Comparison of ENCODE assay signal across 23 cellular contexts in the genomic region with DNA sequence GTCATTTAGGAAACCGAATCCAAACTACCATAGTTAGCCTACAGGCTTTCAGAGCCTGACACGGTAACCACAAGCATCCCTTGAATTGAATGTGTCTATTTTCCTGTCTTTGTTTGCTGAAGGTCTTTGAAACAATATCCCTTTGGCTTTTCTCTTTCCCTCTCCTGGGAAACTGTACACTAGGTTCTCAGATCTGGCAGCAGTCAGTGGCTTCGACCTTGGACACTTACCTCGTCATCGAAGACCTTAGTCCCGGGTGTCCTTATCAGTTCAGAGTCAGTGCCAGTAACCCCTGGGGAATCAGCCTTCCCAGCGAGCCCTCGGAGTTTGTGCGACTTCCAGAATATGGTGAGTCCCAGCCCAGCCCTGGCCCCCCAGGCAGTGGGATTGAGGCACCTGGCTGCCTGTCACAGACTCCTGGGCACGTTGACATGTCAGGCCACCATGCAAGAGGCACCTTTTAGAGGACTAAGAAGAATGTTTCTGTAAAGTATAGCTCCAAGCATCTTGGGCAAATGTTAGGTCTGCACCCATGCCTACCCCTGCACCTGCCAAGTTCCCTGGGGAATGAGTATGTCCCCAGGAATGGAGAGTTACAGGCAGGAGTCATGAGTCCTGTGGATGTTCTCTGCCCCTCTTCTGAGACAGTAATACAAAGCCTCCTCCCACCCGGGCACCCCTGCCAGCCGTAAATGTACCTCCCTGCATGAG. TPM values are rescaled to one million over a fixed set of nuclear protein-coding genes. Genes with fewer than 3 reads are reported as not detected.
A peak's percentile ranks its signal among the peaks of the same experiment; 100 is the strongest.
DNase-seq lines count a peak whose midpoint lies in the region; ATAC-seq and TF ChIP-seq lines count a peak whose summit lies in the region.
"Had no signal": no experiment of that assay in that cellular context is flagged by ENCODE, and none has a peak within 500 bp of the region (broad histone marks: within the 10 kb centered on the region; RNA-seq: fewer than 3 reads in every experiment).

No MANE protein-coding gene starts in this region.

- H2AK5ac ChIP-seq in trophoblast cell (ENCODE audit: low read length): peak overlapping the region; percentile 72

- H3K23ac ChIP-seq in trophoblast cell (ENCODE audit: low read length): no peak overlapping the region

- H3K36me3 ChIP-seq in SK-N-MC (ENCODE audit: insufficient read depth, low read length) (no peaks in the 10 kb centered on the region), trophoblast cell (ENCODE audit: control insufficient read depth in 1 of 2, insufficient read depth in 2 of 2, low read length in 2 of 2) (peaks cover 0 to 7% of the 10 kb centered on the region in 2 experiments), gastroesophageal sphincter (no peaks in the 10 kb centered on the region)
- H3K36me3 ChIP-seq: SJCRH30 had no signal

- H3K14ac ChIP-seq in trophoblast cell (ENCODE audit: low read length): no peak overlapping the region

- no CpG with 5 or more reads among the region's 12 CpGs for WGBS in trophoblast cell (ENCODE audit: extremely low coverage, insufficient coverage, insufficient read length)
- WGBS in gastroesophageal sphincter (ENCODE audit: low coverage in 1 of 2), 2 donors: 80 to 87% methylated on average over 4 to 8 of the region's 12 CpGs

- no peak for TF ChIP-seq POLR2A in gastroesophageal sphincter (IDR thresholded peaks at IDR 0.05)

- H3K27ac ChIP-seq in SK-N-MC (peak overlapping the region; percentile 6; the same call in 1 of the 2 replicates), trophoblast cell (ENCODE audit: low read depth, low read length) (no peak overlapping the region), gastroesophageal sphincter (no peak overlapping the region)
- H3K27ac ChIP-seq: coronary artery, SJCRH30 had no signal

- TF ChIP-seq EP300 in gastroesophageal sphincter (IDR thresholded peaks at IDR 0.05): no peak

- H3K18ac ChIP-seq in trophoblast cell (ENCODE audit: low read length): no peak overlapping the region

- no peak overlapping the region for H4K8ac ChIP-seq in trophoblast cell (ENCODE audit: low read depth, low read length)

- H2AFZ ChIP-seq in trophoblast cell (ENCODE audit: insufficient read depth, low read length, poor library complexity): no peak overlapping the region

- H3K4me2 ChIP-seq in trophoblast cell (ENCODE audit: low read length): no peak overlapping the region

- H3K79me2 ChIP-seq in trophoblast cell (ENCODE audit: control insufficient read depth, insufficient read depth, low read length, poor library complexity): no peaks in the 10 kb centered on the region

- H3K79me1 ChIP-seq in trophoblast cell (ENCODE audit: low read length): no peaks in the 10 kb centered on the region

- no peak overlapping the region for H3K4ac ChIP-seq in trophoblast cell (ENCODE audit: low read depth, low read length)

- H2BK120ac ChIP-seq in trophoblast cell (ENCODE audit: insufficient read depth, low read length, poor library complexity): peak overlapping the region; percentile 49

- no peak overlapping the region for H2BK5ac ChIP-seq in trophoblast cell (ENCODE audit: low read depth, low read length, poor library complexity)

- H3K9me3 ChIP-seq in SK-N-MC (ENCODE audit: low read depth, low read length) (no peaks in the 10 kb centered on the region), trophoblast cell (ENCODE audit: insufficient read depth, low read depth, low read length) (no peaks in the 10 kb centered on the region), gastroesophageal sphincter (no peaks in the 10 kb centered on the region)
- H3K9me3 ChIP-seq: SJCRH30 had no signal

- peak; percentile 92 for ATAC-seq in left ventricle myocardium superior
- no peak for ATAC-seq in gastroesophageal sphincter
- ATAC-seq: activated T-helper 17 cell treated with anti-CD3 and anti-CD28 coated beads, Interleukin-2, amount 50 U/mL, for 72 hours; GM12878; PC-3; sciatic nerve had no signal

- H3K27me3 ChIP-seq in trophoblast cell (ENCODE audit: insufficient read depth, low read length) (no peaks in the 10 kb centered on the region), gastroesophageal sphincter (no peaks in the 10 kb centered on the region)
- H3K27me3 ChIP-seq: SJCRH30 had no signal

- DNase-seq in HuH-7 (ENCODE audit: low spot score) (peak; percentile 65), SK-N-MC (ENCODE audit: low read depth, low spot score) (no peak), left ventricle myocardium superior (peak; percentile 34), trophoblast cell (no peak), activated gamma-delta T cell treated with Interleukin-2 at 50 U/mL for 16 hours (no peak)
- no peak for DNase-seq in stimulated activated naive CD4-positive, alpha-beta T cell treated with Interleukin-2 at 50 U/mL for 16 hours (lab: John Stamatoyannopoulos, UW)
- DNase-seq: activated CD4-positive, alpha-beta T cell treated with anti-CD3 and anti-CD28 coated beads, Interleukin-2, amount 10 ng/mL, durations not matched to agents 24 days and 14 days; activated naive CD8-positive, alpha-beta T cell treated with anti-CD3 and anti-CD28 coated beads, Interleukin-2, amount 10 ng/mL, durations not matched to agents 7 days and 5 days; CD4-positive, alpha-beta T cell; hippocampal formation; Kasumi-1; mammary epithelial cell; NCI-H1105; NCI-H2227 treated with DMSO at 0.1 percent for 48 hours; NCI-H82; occipital lobe; PC-3 had no signal

- no peak for TF ChIP-seq CTCF in gastroesophageal sphincter (IDR thresholded peaks at IDR 0.05)

- intact Hi-C loops in left ventricle myocardium superior (cut with micrococcal nuclease): no loop called here

- peaks cover 2 to 4% of the 10 kb centered on the region in 2 experiments for H3K4me1 ChIP-seq in trophoblast cell (ENCODE audit: control insufficient read depth in 1 of 2, insufficient read depth in 2 of 2, low read length in 2 of 2)
- no peaks in the 10 kb centered on the region for H3K4me1 ChIP-seq in gastroesophageal sphincter

- no peak overlapping the region for H4K91ac ChIP-seq in trophoblast cell (ENCODE audit: low read depth, low read length)

- H3K9ac ChIP-seq in SK-N-MC (ENCODE audit: insufficient read length) (no peak overlapping the region), trophoblast cell (ENCODE audit: low read length) (no peak overlapping the region)

- H4K12ac ChIP-seq in trophoblast cell (ENCODE audit: low read depth, low read length): no peak overlapping the region

- H2BK12ac ChIP-seq in trophoblast cell (ENCODE audit: low read length): no peak overlapping the region

- H3K4me3 ChIP-seq in SK-N-MC (no peak overlapping the region), trophoblast cell (ENCODE audit: low read depth, low read length) (no peak overlapping the region), gastroesophageal sphincter (no peak overlapping the region)
- H3K4me3 ChIP-seq: coronary artery, GM12878, SJCRH30 had no signal

RNA-seq across cellular contexts. Expression of a gene that starts 30.4 kb away (rescaled TPM):
- total RNA-seq in left ventricle myocardium superior (7.1 TPM), gastroesophageal sphincter (10 to 100 TPM; 18.5 to 24.3 (median 20.7) TPM)
- 23.2 and 23.9 TPM in 2 replicates for polyA plus RNA-seq in trophoblast cell (2013)

Comparison
In these comparisons a context has a peak if more than half of its experiments do, and no peak if none do; other contexts are left out.
1. DNase-seq: peak in HuH-7 (single experiment) and left ventricle myocardium superior (single experiment); none in SK-N-MC (single experiment), trophoblast cell (0 of 2), activated gamma-delta T cell treated with Interleukin-2 at 50 U/mL for 16 hours (single experiment) and stimulated activated naive CD4-positive, alpha-beta T cell treated with Interleukin-2 at 50 U/mL for 16 hours (single experiment).